ENCODE assay signal across 21 cellular contexts in genomic region chr16:28040039-28040438, GRCh38. TPM values are rescaled to one million over a fixed set of nuclear protein-coding genes. Genes with fewer than 3 reads are reported as not detected.
A peak's percentile ranks its signal among the peaks of the same experiment; 100 is the strongest.
DNase-seq lines count a peak whose midpoint lies in the region; ATAC-seq, FAIRE-seq and TF ChIP-seq lines count a peak whose summit lies in the region.
"Had no signal": no experiment of that assay in that cellular context is flagged by ENCODE, and none has a peak within 500 bp of the region (broad histone marks: within the 10 kb centered on the region; RNA-seq: fewer than 3 reads in every experiment).

No MANE protein-coding gene starts in this region.

- no peaks in the 10 kb centered on the region for H3K4me1 Mint-ChIP-seq in endodermal cell
- H3K4me1 Mint-ChIP-seq: CD14-positive monocyte; CD4-positive, alpha-beta memory T cell had no signal

- H3K79me1 ChIP-seq in mesendoderm (ENCODE audit: low read length), result no peaks in the 10 kb centered on the region

- TF ChIP-seq CTCF in endodermal cell (conservative IDR thresholded peaks at IDR 0.05), result no peak

- no peak for FAIRE-seq in frontal cortex (lab: Jason Lieb, UNC)
- FAIRE-seq: GM12892 had no signal

- H3K9me3 Mint-ChIP-seq in endodermal cell, result no peaks in the 10 kb centered on the region
- H3K9me3 Mint-ChIP-seq: CD4-positive, alpha-beta memory T cell had no signal

- H3K79me2 ChIP-seq in mesendoderm (ENCODE audit: control insufficient read depth, insufficient read depth, low read length), result no peaks in the 10 kb centered on the region

- H3K4me2 ChIP-seq in mesendoderm (ENCODE audit: low read length), result no peak overlapping the region
- H3K4me2 ChIP-seq: BLaER1 had no signal

- H3K4me3 ChIP-seq in H7 (ENCODE audit: insufficient read depth, low read depth, low read length), result no peak overlapping the region
- H3K4me3 ChIP-seq in endodermal cell (ENCODE audit: low read length), result no peak overlapping the region
- H3K4me3 ChIP-seq in mesendoderm (ENCODE audit: low read length), result no peak overlapping the region
- H3K4me3 ChIP-seq: BLaER1, HAP-1 had no signal

- H3K36me3 ChIP-seq in H7 (replicated peaks; ENCODE audit: control insufficient read depth, insufficient read depth, low read length) (no peaks in the 10 kb centered on the region), endodermal cell (ENCODE audit: control insufficient read depth, insufficient read depth, low read length) (no peaks in the 10 kb centered on the region), mesendoderm (ENCODE audit: control insufficient read depth, insufficient read depth, low read length) (no peaks in the 10 kb centered on the region)
- H3K36me3 ChIP-seq: BLaER1, HAP-1 had no signal

- H3K27me3 Mint-ChIP-seq in endodermal cell (ENCODE audit: insufficient read depth), result peaks cover 23% of the 10 kb centered on the region

- no peaks in the 10 kb centered on the region for H3K9me3 ChIP-seq in endodermal cell (ENCODE audit: control insufficient read depth, low read length)
- H3K9me3 ChIP-seq: BLaER1, HAP-1 had no signal

- H3K23ac ChIP-seq in mesendoderm (ENCODE audit: low read length), result no peak overlapping the region

- H4K8ac ChIP-seq in mesendoderm (ENCODE audit: low read depth, low read length), result no peak overlapping the region

- H3K4me1 ChIP-seq in endodermal cell (ENCODE audit: control insufficient read depth, insufficient read depth, low read length) (no peaks in the 10 kb centered on the region), mesendoderm (ENCODE audit: control insufficient read depth, low read depth, low read length) (no peaks in the 10 kb centered on the region)
- H3K4me1 ChIP-seq: BLaER1, HAP-1 had no signal

- no peak overlapping the region for H2AK5ac ChIP-seq in mesendoderm (ENCODE audit: low read length)

- H2BK5ac ChIP-seq in mesendoderm (ENCODE audit: low read length), result no peak overlapping the region

- no peak overlapping the region for H4K5ac ChIP-seq in mesendoderm (ENCODE audit: low read length)

- H3K36me3 Mint-ChIP-seq in endodermal cell (ENCODE audit: low read depth), result no peaks in the 10 kb centered on the region
- H3K36me3 Mint-ChIP-seq: CD14-positive monocyte; CD4-positive, alpha-beta memory T cell had no signal

- no peak overlapping the region for H3K56ac ChIP-seq in mesendoderm (ENCODE audit: low read length)

- no peak overlapping the region for H2BK15ac ChIP-seq in mesendoderm (replicated peaks; ENCODE audit: low read depth)

- H3K27me3 ChIP-seq in H7 (ENCODE audit: control insufficient read depth, insufficient read depth, low read length), result no peaks in the 10 kb centered on the region
- H3K27me3 ChIP-seq in endodermal cell (ENCODE audit: control insufficient read depth, insufficient read depth, low read length, poor library complexity, severe bottlenecking), result peaks cover 39% of the 10 kb centered on the region
- H3K27me3 ChIP-seq in mesendoderm (ENCODE audit: insufficient read depth, low read length, poor library complexity), result no peaks in the 10 kb centered on the region
- H3K27me3 ChIP-seq: BLaER1 had no signal

- DNase-seq in H7, result peak; percentile 68
- DNase-seq in endodermal cell, result peak; percentile 68
- DNase-seq in mesendoderm, result peak; percentile 33
- no peak for DNase-seq in NCI-H226
- DNase-seq in kidney tubule cell (ENCODE audit: low spot score), result no peak
- DNase-seq in frontal cortex (ENCODE audit: low spot score in 2 of 2), result no peak
- DNase-seq: 8988T; CD4-positive, alpha-beta memory T cell; DMS153; DMS79; GDM1; GOT3 had no signal

- no peak for ATAC-seq in HG02840 (IDR thresholded peaks at IDR 0.05; ENCODE audit: low FRiP score, unreplicated experiment)

- H3K27ac Mint-ChIP-seq in endodermal cell, result no peak overlapping the region
- H3K27ac Mint-ChIP-seq: CD14-positive monocyte; CD4-positive, alpha-beta memory T cell had no signal

- H2BK120ac ChIP-seq in mesendoderm (ENCODE audit: low read depth, low read length), result no peak overlapping the region

- no peak overlapping the region for H3K4me3 Mint-ChIP-seq in endodermal cell
- H3K4me3 Mint-ChIP-seq: CD14-positive monocyte; CD4-positive, alpha-beta memory T cell had no signal

- no peak overlapping the region for H3K18ac ChIP-seq in mesendoderm (ENCODE audit: low read length)

- H3K27ac ChIP-seq in endodermal cell (ENCODE audit: low read depth, low read length) (no peak overlapping the region), mesendoderm (ENCODE audit: low read depth, low read length) (no peak overlapping the region)
- H3K27ac ChIP-seq: BLaER1 had no signal

- H3K9ac ChIP-seq in endodermal cell (ENCODE audit: extremely low read depth, low read length, poor library complexity, severe bottlenecking) (no peak overlapping the region), mesendoderm (ENCODE audit: low read length) (no peak overlapping the region)
- H3K9ac ChIP-seq: BLaER1 had no signal

- WGBS in endodermal cell (ENCODE audit: insufficient coverage in 1 of 2, insufficient read length in 1 of 2), 2 experiments, result 46 to 62% methylated on average over 8 of the region's 8 CpGs
- WGBS in mesendoderm (ENCODE audit: extremely low coverage, insufficient coverage, low lambda C conversion rate), result no CpG with 5 or more reads among the region's 8 CpGs

- no peak overlapping the region for H3K4ac ChIP-seq in mesendoderm (ENCODE audit: low read depth, low read length)

RNA-seq across cellular contexts. Expression of gene GSG1L, which starts 23.5 kb away (rescaled TPM):
- total RNA-seq in H7 (2014; rRNA removed; shearing (Covaris generic)), result 0.85 TPM in 1 of 2 replicates, not detected in the other
- total RNA-seq in endodermal cell, result under 1 TPM in 1 of 2 donors, not detected in 1; 0.24 TPM
- 0.25 TPM for polyA plus RNA-seq in endodermal cell (2013, experiment 1 of 2)
- 0.17 TPM for polyA plus RNA-seq in endodermal cell (2013, experiment 2 of 2)
- 0.22 TPM for polyA plus RNA-seq in mesendoderm (2013, experiment 1 of 2)
- polyA plus RNA-seq in mesendoderm (2013, experiment 2 of 2), result 0.15 TPM
- 5.3 TPM for total RNA-seq in frontal cortex
- total RNA-seq: A673; CD4-positive, alpha-beta memory T cell; Daoy; HT-29 had no signal
- polyA plus RNA-seq: AG04450, CD14-positive monocyte had no signal

Comparison
In these comparisons a context has a peak if more than half of its experiments do, and no peak if none do; other contexts are left out.
1. DNase-seq: peak in H7 (single experiment), endodermal cell (single experiment) and mesendoderm (single experiment); none in NCI-H226 (single experiment), kidney tubule cell (single experiment) and frontal cortex (0 of 2).